29 cellular contexts compared by ENCODE assay signal in the genomic region with DNA sequence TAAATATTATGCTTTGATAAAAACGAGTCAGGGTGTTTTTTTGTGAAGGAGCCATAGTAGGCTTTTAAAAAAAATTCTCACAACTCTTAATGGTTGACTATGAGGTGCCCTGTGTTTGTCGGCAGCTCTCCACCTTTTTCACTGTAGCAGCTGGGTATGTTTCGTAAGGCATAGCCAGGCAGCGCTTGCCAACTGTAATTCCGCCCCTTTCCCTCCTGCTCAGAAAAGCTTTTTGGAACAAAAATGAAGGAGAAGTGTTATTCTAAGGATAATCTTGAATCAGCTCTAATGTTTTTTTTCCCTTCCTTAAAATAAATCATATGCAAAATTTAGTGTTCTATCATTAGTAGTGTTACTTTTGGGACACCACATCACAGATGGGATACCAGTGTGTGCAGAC.
"Had no signal": no experiment of that assay in that cellular context is flagged by ENCODE, and none has a peak within 500 bp of the region (broad histone marks: within the 10 kb centered on the region; RNA-seq: fewer than 3 reads in every experiment).

No MANE protein-coding gene starts in this region.

- H3K9me3 Mint-ChIP-seq: activated B cell treated with CpG ODN at 0.5 μM for 24 hours; activated CD8-positive, alpha-beta T cell treated with anti-CD3 and anti-CD28 coated beads for 36 hours; activated naive CD4-positive, alpha-beta T cell treated with anti-CD3 and anti-CD28 coated beads for 36 hours; activated naive CD4-positive, alpha-beta T cell treated with anti-CD3 and anti-CD28 coated beads, Interleukin-2, amount 50 U/mL, for 24 hours; activated naive CD8-positive, alpha-beta T cell treated with anti-CD3 and anti-CD28 coated beads for 36 hours; activated naive CD8-positive, alpha-beta T cell treated with anti-CD3 and anti-CD28 coated beads, Interleukin-2, amount 50 U/mL, for 24 hours; activated T-cell treated with anti-CD3 and anti-CD28 coated beads, Interleukin-2, amount 50 U/mL, for 4 hours; activated T-helper 2 cell treated with anti-CD3 and anti-CD28 coated beads, Interferon-gamma antibody, Interleukin-2, Interleukin-4, amounts not matched to agents 10 μg/mL and 5 μg/mL and 100 μg/mL, durations not matched to agents 14 hours and 24 hours and 36 hours; effector memory CD8-positive, alpha-beta T cell; T-cell; T-helper 2 cell treated with Interferon-gamma antibody and Interleukin-4, amounts not matched to agents 5 μg/mL and 100 μg/mL, for 36 hours had no signal

- H3K27me3 Mint-ChIP-seq: activated B cell treated with CpG ODN at 0.5 μM for 24 hours; activated CD8-positive, alpha-beta T cell treated with anti-CD3 and anti-CD28 coated beads for 36 hours; activated naive CD4-positive, alpha-beta T cell treated with anti-CD3 and anti-CD28 coated beads, Interleukin-2, amount 50 U/mL, for 24 hours; activated naive CD8-positive, alpha-beta T cell treated with anti-CD3 and anti-CD28 coated beads for 36 hours; activated naive CD8-positive, alpha-beta T cell treated with anti-CD3 and anti-CD28 coated beads, Interleukin-2, amount 50 U/mL, for 24 hours; effector memory CD8-positive, alpha-beta T cell; T-cell; T-helper 17 cell had no signal

- H3K4me3 Mint-ChIP-seq: activated B cell treated with CpG ODN at 0.5 μM for 24 hours; activated CD8-positive, alpha-beta T cell treated with anti-CD3 and anti-CD28 coated beads for 36 hours; activated naive CD4-positive, alpha-beta T cell treated with anti-CD3 and anti-CD28 coated beads for 36 hours; activated naive CD4-positive, alpha-beta T cell treated with anti-CD3 and anti-CD28 coated beads, Interleukin-2, amount 50 U/mL, for 24 hours; activated naive CD8-positive, alpha-beta T cell treated with anti-CD3 and anti-CD28 coated beads for 36 hours; activated naive CD8-positive, alpha-beta T cell treated with anti-CD3 and anti-CD28 coated beads, Interleukin-2, amount 50 U/mL, for 24 hours; activated T-cell treated with anti-CD3 and anti-CD28 coated beads, Interleukin-2, amount 50 U/mL, for 4 hours; effector memory CD8-positive, alpha-beta T cell; T-cell; T-helper 17 cell; T-helper 2 cell treated with Interferon-gamma antibody and Interleukin-4, amounts not matched to agents 5 μg/mL and 100 μg/mL, for 36 hours had no signal

- H3K27ac Mint-ChIP-seq: activated B cell treated with CpG ODN at 0.5 μM for 24 hours; activated CD8-positive, alpha-beta T cell treated with anti-CD3 and anti-CD28 coated beads for 36 hours; activated naive CD4-positive, alpha-beta T cell treated with anti-CD3 and anti-CD28 coated beads for 36 hours; activated naive CD4-positive, alpha-beta T cell treated with anti-CD3 and anti-CD28 coated beads, Interleukin-2, amount 50 U/mL, for 24 hours; activated naive CD8-positive, alpha-beta T cell treated with anti-CD3 and anti-CD28 coated beads for 36 hours; activated naive CD8-positive, alpha-beta T cell treated with anti-CD3 and anti-CD28 coated beads, Interleukin-2, amount 50 U/mL, for 24 hours; activated T-helper 2 cell treated with anti-CD3 and anti-CD28 coated beads, Interferon-gamma antibody, Interleukin-2, Interleukin-4, amounts not matched to agents 10 μg/mL and 5 μg/mL and 100 μg/mL, durations not matched to agents 14 hours and 24 hours and 36 hours; T-cell; T-helper 17 cell; T-helper 2 cell treated with Interferon-gamma antibody and Interleukin-4, amounts not matched to agents 5 μg/mL and 100 μg/mL, for 36 hours had no signal

- H3K4me1 Mint-ChIP-seq: activated B cell treated with CpG ODN at 0.5 μM for 24 hours; activated naive CD4-positive, alpha-beta T cell treated with anti-CD3 and anti-CD28 coated beads, Interleukin-2, amount 50 U/mL, for 24 hours; activated naive CD8-positive, alpha-beta T cell treated with anti-CD3 and anti-CD28 coated beads for 36 hours; activated naive CD8-positive, alpha-beta T cell treated with anti-CD3 and anti-CD28 coated beads, Interleukin-2, amount 50 U/mL, for 24 hours; T-cell; T-helper 17 cell had no signal

- DNase-seq: activated B cell treated with CpG ODN at 0.5 μM for 24 hours; activated CD4-positive, alpha-beta T cell treated with anti-CD3 and anti-CD28 coated beads for 48 hours; activated CD4-positive, alpha-beta T cell treated with anti-CD3 and anti-CD28 coated beads, Interleukin-2, amount 50 U/mL, for 1 hour; activated CD4-positive, alpha-beta T cell treated with anti-CD3 and anti-CD28 coated beads, Interleukin-2, amount 50 U/mL, for 48 hours; activated CD8-positive, alpha-beta memory T cell treated with anti-CD3 and anti-CD28 coated beads for 24 hours; activated CD8-positive, alpha-beta T cell treated with anti-CD3 and anti-CD28 coated beads for 36 hours; activated effector memory CD4-positive, alpha-beta T cell treated with anti-CD3 and anti-CD28 coated beads, Interleukin-2, amount 50 U/mL, for 16 hours; activated naive CD4-positive, alpha-beta T cell treated with anti-CD3 and anti-CD28 coated beads for 36 hours; activated naive CD8-positive, alpha-beta T cell treated with anti-CD3 and anti-CD28 coated beads for 36 hours; activated naive CD8-positive, alpha-beta T cell treated with anti-CD3 and anti-CD28 coated beads, Interleukin-2, amount 50 U/mL, for 24 hours; activated T-cell treated with anti-CD3 and anti-CD28 coated beads, Interleukin-2, amount 50 U/mL, for 4 hours; adrenal gland; aorta; body of pancreas; caudate nucleus; cortex of kidney; dermis blood vessel endothelial cell; effector CD4-positive, alpha-beta T cell; effector memory CD8-positive, alpha-beta T cell; foreskin fibroblast; SW 1271; T-cell; T-helper 17 cell; T1000; WERI-Rb-1 had no signal

- H3K27ac ChIP-seq: adrenal gland, body of pancreas, epithelial cell of prostate, WERI-Rb-1 had no signal
